Comparison of ENCODE assay signal across 9 cellular contexts in the genomic region with DNA sequence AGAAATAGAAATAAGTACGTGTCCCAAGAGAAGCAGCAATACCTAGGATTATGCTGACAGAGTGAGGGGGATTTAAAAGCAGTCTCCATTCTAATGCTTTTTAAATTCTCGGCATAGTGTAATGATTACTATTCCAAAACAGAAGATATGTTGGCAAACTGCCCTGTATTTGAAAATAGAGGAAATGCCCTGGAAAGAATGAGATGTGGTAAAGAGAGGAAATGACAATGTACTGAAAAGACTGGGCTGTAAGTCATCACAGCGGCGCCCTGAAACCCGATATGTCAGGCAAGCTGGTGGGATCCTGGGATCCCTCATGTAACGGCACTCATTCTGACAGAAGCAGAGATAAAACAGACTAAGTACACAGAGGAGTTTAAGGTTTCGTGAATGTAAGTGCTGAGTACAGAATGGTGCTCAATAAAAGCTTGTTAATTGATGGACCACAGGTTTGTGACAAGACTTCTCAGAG.
DNase-seq lines count a peak whose midpoint lies in the region; ATAC-seq, FAIRE-seq and TF ChIP-seq lines count a peak whose summit lies in the region.
"Had no signal": no experiment of that assay in that cellular context is flagged by ENCODE, and none has a peak within 500 bp of the region (broad histone marks: within the 10 kb centered on the region; RNA-seq: fewer than 3 reads in every experiment).

No MANE protein-coding gene starts in this region.

- DNase-seq in DMS 273 (lab: John Stamatoyannopoulos, UW; ENCODE audit: unreplicated experiment): peak; percentile 57
- DNase-seq in DMS 273 treated with DMSO at 0.1 percent for 48 hours (lab: John Stamatoyannopoulos, UW): no peak
- peak; percentile 59 for DNase-seq in NCI-H748 (lab: John Stamatoyannopoulos, UW; ENCODE audit: unreplicated experiment)
- peak; percentile 97 for DNase-seq in bronchial epithelial cell (ENCODE audit: low read depth)
- no peak for DNase-seq in NCI-H1694 treated with DMSO at 0.1 percent for 48 hours (lab: John Stamatoyannopoulos, UW)
- no peak for DNase-seq in NCI-H128 (lab: John Stamatoyannopoulos, UW; ENCODE audit: unreplicated experiment)

- peak; percentile 60 for FAIRE-seq in bronchial epithelial cell (lab: Jason Lieb, UNC)

- ATAC-seq in HG02973 (IDR thresholded peaks at IDR 0.05; ENCODE audit: unreplicated experiment): no peak

- WGBS in mesodermal cell (ENCODE audit: insufficient coverage in 2 of 2), 2 experiments: 32 to 33% methylated on average over 6 of the region's 7 CpGs

- H3K36me3 ChIP-seq in bronchial epithelial cell (ENCODE audit: control insufficient read depth, insufficient read depth, low read length) (no peaks in the 10 kb centered on the region), mesodermal cell (ENCODE audit: control insufficient read depth, insufficient read depth, low read length) (no peaks in the 10 kb centered on the region)

- H3K27me3 ChIP-seq in bronchial epithelial cell (ENCODE audit: control insufficient read depth, insufficient read depth, low read length): no peaks in the 10 kb centered on the region

- H3K4me3 ChIP-seq in bronchial epithelial cell (ENCODE audit: low read depth, low read length) (no peak overlapping the region), mesodermal cell (ENCODE audit: extremely low read depth, insufficient read depth, low read length, poor library complexity, severe bottlenecking) (no peak overlapping the region)

- peak overlapping the region; percentile 89 for H3K27ac ChIP-seq in mesodermal cell (ENCODE audit: low read depth, low read length, severe bottlenecking)
- H3K27ac ChIP-seq: 22Rv1 had no signal

- TF ChIP-seq CTCF in bronchial epithelial cell (IDR thresholded peaks at IDR 0.05; ENCODE audit: insufficient read depth, low read length, severe bottlenecking): no peak

- no peaks in the 10 kb centered on the region for H3K9me3 ChIP-seq in mesodermal cell (ENCODE audit: control insufficient read depth, low read length)

- peaks cover 20% of the 10 kb centered on the region for H3K4me1 ChIP-seq in mesodermal cell (ENCODE audit: control insufficient read depth, insufficient read depth, low read length, poor library complexity, severe bottlenecking)

Comparison
In these comparisons a context has a peak if more than half of its experiments do, and no peak if none do; other contexts are left out.
1. DNase-seq: peak in DMS 273 (single experiment), NCI-H748 (single experiment) and bronchial epithelial cell (single experiment); none in DMS 273 treated with DMSO at 0.1 percent for 48 hours (single experiment), NCI-H1694 treated with DMSO at 0.1 percent for 48 hours (single experiment) and NCI-H128 (single experiment).